Comparison of ENCODE assay signal across 8 cellular contexts in genomic region chr13:33676700-33677048, GRCh38.
DNase-seq lines count a peak whose midpoint lies in the region; ATAC-seq and TF ChIP-seq lines count a peak whose summit lies in the region.

No MANE protein-coding gene starts in this region.

- CTCF ChIA-PET in HEK293T (lab: Yijun Ruan, JAX) = no interaction called here

- H3K27ac ChIP-seq in lung (ENCODE audit: low read depth in 1 of 2, low read length in 1 of 2) (peak overlapping the region in 1 of 2 donors; percentile 50), tibial nerve (peak overlapping the region in 3 of 4 donors; percentile 35 to 39 (median 38))

- ATAC-seq in lung (ENCODE audit: insufficient read depth, low FRiP score) = peak; percentile 75
- no peak for ATAC-seq in HG03520 (IDR thresholded peaks at IDR 0.05; ENCODE audit: unreplicated experiment)
- ATAC-seq in GM19455 (IDR thresholded peaks at IDR 0.05; ENCODE audit: unreplicated experiment) = no peak

- POLR2A ChIA-PET in HEK293T (lab: Yijun Ruan, JAX) = no interaction called here

- DNase-seq in COLO668 (lab: John Stamatoyannopoulos, UW; ENCODE audit: unreplicated experiment) = peak; percentile 85
- peak; percentile 41 for DNase-seq in HEK293T (ENCODE audit: extremely low spot score)
- peak; percentile 20 to 50 for DNase-seq in NOMO-1 (lab: John Stamatoyannopoulos, UW; ENCODE audit: unreplicated experiment in 2 of 2)
- DNase-seq in cerebellar cortex (ENCODE audit: low spot score) = peak; percentile 50
- DNase-seq in lung (ENCODE audit: low spot score) = peak; percentile 53
- DNase-seq in tibial nerve (ENCODE audit: low spot score in 2 of 2) = peak in 1 of 2 donors; percentile 17

- H3K27me3 ChIP-seq in lung (ENCODE audit: control insufficient read depth, insufficient read depth) = no peaks in the 10 kb centered on the region
- no peaks in the 10 kb centered on the region for H3K27me3 ChIP-seq in tibial nerve

- H3K4me1 ChIP-seq in lung (ENCODE audit: control insufficient read depth in 2 of 2, insufficient read depth in 2 of 2, low read length in 2 of 2) (peaks cover 4 to 12% of the 10 kb centered on the region in 2 donors), tibial nerve (peaks cover 0 to 26% (median 0%) of the 10 kb centered on the region in 4 donors)

- 7 to 24% methylated on average over 3 of the region's 3 CpGs for WGBS in lung, 2 donors
- WGBS in tibial nerve, 2 donors = 7 to 8% methylated on average over 3 of the region's 3 CpGs

- TF ChIP-seq EP300 in tibial nerve (IDR thresholded peaks at IDR 0.05) = peak in 1 of 2 donors; percentile 19

- TF ChIP-seq CTCF in lung (IDR thresholded peaks at IDR 0.05; ENCODE audit: control extremely low read depth, extremely low read depth) = no peak
- TF ChIP-seq CTCF in tibial nerve (IDR thresholded peaks at IDR 0.05) = no peak

- H3K4me3 ChIP-seq in lung = no peak overlapping the region
- H3K4me3 ChIP-seq in tibial nerve = peak overlapping the region; percentile 21 to 52 (median 39)

- H3K9me3 ChIP-seq in lung (ENCODE audit: control insufficient read depth in 2 of 2, insufficient read depth in 1 of 2, low read length in 1 of 2) = no peaks in the 10 kb centered on the region
- H3K9me3 ChIP-seq in tibial nerve = no peaks in the 10 kb centered on the region

- H3K36me3 ChIP-seq in lung (ENCODE audit: control insufficient read depth in 2 of 2, insufficient read depth in 2 of 2, low read length in 2 of 2) = no peaks in the 10 kb centered on the region
- no peaks in the 10 kb centered on the region for H3K36me3 ChIP-seq in tibial nerve

- no peak for TF ChIP-seq POLR2A in tibial nerve (IDR thresholded peaks at IDR 0.05)

TF ChIP-seq in HEK293T, 16 proteins besides CTCF, POLR2A, EP300 and RAD21:
- TF ChIP-seq SUZ12 (IDR thresholded peaks at IDR 0.05) = no peak
- TF ChIP-seq BHLHE40 (IDR thresholded peaks at IDR 0.05; ENCODE audit: borderline replicate concordance) = no peak
- TF ChIP-seq L3MBTL2 (conservative IDR thresholded peaks at IDR 0.05) = peak; percentile 74
- TF ChIP-seq PKNOX1 (IDR thresholded peaks at IDR 0.05) = peak; percentile 38
- no peak for TF ChIP-seq ARNT (IDR thresholded peaks at IDR 0.05)
